24 cellular contexts compared by ENCODE assay signal in the genomic region with DNA sequence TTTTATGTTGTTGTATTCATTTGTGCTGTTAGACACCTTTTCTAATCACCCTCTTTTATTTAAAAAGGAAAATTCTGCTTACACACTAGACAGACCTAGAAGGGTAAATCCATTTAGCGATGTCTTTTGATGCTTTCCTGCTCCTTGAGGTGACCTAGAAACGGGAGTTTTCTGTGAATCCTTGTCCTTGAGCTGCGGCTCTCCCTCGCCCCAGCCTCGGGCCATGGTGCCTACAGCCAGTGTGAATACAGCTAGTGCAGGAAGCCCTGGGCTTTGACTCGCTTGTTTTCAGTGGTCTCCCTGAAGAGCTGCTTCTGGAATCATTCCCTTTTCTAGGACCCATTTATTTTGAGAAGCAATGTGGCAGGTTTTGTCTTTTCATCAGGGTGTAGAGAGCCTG.
"Had no signal": no experiment of that assay in that cellular context is flagged by ENCODE, and none has a peak within 500 bp of the region (broad histone marks: within the 10 kb centered on the region; RNA-seq: fewer than 3 reads in every experiment).

No MANE protein-coding gene starts in this region.

- FAIRE-seq: astrocyte, keratinocyte had no signal

- H3K27ac Mint-ChIP-seq: memory B cell, naive B cell, neural progenitor cell had no signal

- H3K4me3 Mint-ChIP-seq: memory B cell, naive B cell, neural progenitor cell had no signal

- H3K9me3 Mint-ChIP-seq: memory B cell, naive B cell, neural progenitor cell had no signal

- H2AFZ ChIP-seq: neural progenitor cell had no signal

- H3K27ac ChIP-seq: foreskin keratinocyte, neural progenitor cell, ovary, transverse colon, vagina, WERI-Rb-1 had no signal

- ATAC-seq: foreskin keratinocyte, mucosa of descending colon had no signal

- H3K4me1 ChIP-seq: breast epithelium, foreskin keratinocyte, neural progenitor cell, transverse colon, vagina had no signal

- H3K4me3 ChIP-seq: breast epithelium, dorsolateral prefrontal cortex, mucosa of descending colon, neural progenitor cell, ovary, transverse colon, vagina had no signal

- H3K4me2 ChIP-seq: neural progenitor cell had no signal

- H3K4me1 Mint-ChIP-seq: memory B cell, neural progenitor cell had no signal

- H3K27me3 Mint-ChIP-seq: memory B cell, naive B cell had no signal

- DNase-seq: activated CD4-positive, alpha-beta T cell treated with anti-CD3 and anti-CD28 coated beads for 1 hour; activated CD8-positive, alpha-beta memory T cell treated with anti-CD3 and anti-CD28 coated beads for 24 hours; activated CD8-positive, alpha-beta memory T cell treated with anti-CD3 and anti-CD28 coated beads, Interleukin-2, amount 50 U/mL, for 48 hours; activated effector memory CD4-positive, alpha-beta T cell treated with anti-CD3 and anti-CD28 coated beads, Interleukin-2, amount 50 U/mL, for 16 hours; activated naive CD4-positive, alpha-beta T cell treated with anti-CD3 and anti-CD28 coated beads, Interleukin-2, amount 50 U/mL, for 16 hours; activated T-cell treated with anti-CD3 and anti-CD28 coated beads, Interleukin-2, amount 50 U/mL, for 48 hours; dorsolateral prefrontal cortex; foreskin keratinocyte; glutamatergic neuron; naive B cell; stimulated activated CD4-positive, alpha-beta T cell treated with anti-CD3 and anti-CD28 coated beads, Interleukin-2, amount 100 ng/mL, for 24 hours; stimulated activated naive CD4-positive, alpha-beta T cell treated with Interleukin-2 at 50 U/mL for 16 hours; SW 1271; T-helper 2 cell; transverse colon; WERI-Rb-1 had no signal

- H3K9ac ChIP-seq: neural progenitor cell had no signal

- H3K9me3 ChIP-seq: breast epithelium, mucosa of descending colon, ovary, transverse colon, vagina had no signal

- H3K27me3 ChIP-seq: breast epithelium, dorsolateral prefrontal cortex, foreskin keratinocyte, neural progenitor cell, ovary, transverse colon, vagina had no signal

- H3K36me3 ChIP-seq: neural progenitor cell, ovary had no signal
